ENCODE assay signal across 21 cellular contexts in the genomic region with DNA sequence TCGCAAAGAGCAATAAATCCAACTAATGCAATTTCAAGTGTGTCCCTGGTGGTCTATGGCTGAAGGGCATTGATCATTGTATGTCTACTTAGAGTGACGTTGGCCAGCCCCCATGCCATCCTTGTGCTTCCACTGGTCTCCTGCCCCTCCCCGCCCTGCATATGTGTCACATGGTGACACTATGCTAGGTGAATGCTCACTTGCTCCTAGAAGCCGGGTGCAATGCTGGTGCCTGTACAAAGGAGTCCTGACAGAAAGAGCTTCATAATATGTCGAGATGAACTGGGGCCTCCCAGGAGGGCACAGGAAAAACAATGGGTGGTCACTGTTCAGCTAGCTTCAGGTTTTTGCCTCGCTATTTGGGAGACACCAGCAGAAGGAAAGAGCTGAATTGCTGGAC. TPM values are rescaled to one million over a fixed set of nuclear protein-coding genes. Genes with fewer than 3 reads are reported as not detected.
DNase-seq lines count a peak whose midpoint lies in the region; ATAC-seq and TF ChIP-seq lines count a peak whose summit lies in the region.
"Had no signal": no experiment of that assay in that cellular context is flagged by ENCODE, and none has a peak within 500 bp of the region (broad histone marks: within the 10 kb centered on the region; RNA-seq: fewer than 3 reads in every experiment).

No MANE protein-coding gene starts in this region.

- no peak overlapping the region for H3K4me3 ChIP-seq in uterus
- H3K4me3 ChIP-seq: ascending aorta, GM23248, hepatocyte, lung, prostate gland, testis had no signal

- no peaks in the 10 kb centered on the region for H3K27me3 ChIP-seq in uterus
- H3K27me3 ChIP-seq: ascending aorta, testis had no signal

- CTCF ChIA-PET in activated CD8-positive, alpha-beta T cell treated with anti-CD3 and anti-CD28 coated beads, Interleukin-2, amount 10 ng/mL, durations not matched to agents 7 days and 5 days (lab: Charles Lee) = interaction anchor here (1.1 to 24.0 kb wide), 5 partner anchors 13 to 145 kb away, joined by 4 to 397 read pairs (median 26); a partner anchor contains a TSS

- peak overlapping the region; percentile 71 for H3K27ac Mint-ChIP-seq in activated CD8-positive, alpha-beta T cell treated with anti-CD3 and anti-CD28 coated beads, Interleukin-2, amount 10 ng/mL, durations not matched to agents 7 days and 5 days
- peak overlapping the region; percentile 21 to 94 for H3K27ac Mint-ChIP-seq in effector memory CD8-positive, alpha-beta T cell

- no peaks in the 10 kb centered on the region for H3K36me3 ChIP-seq in uterus
- H3K36me3 ChIP-seq: ascending aorta, prostate gland had no signal

- TF ChIP-seq CTCF in uterus (IDR thresholded peaks at IDR 0.05) = no peak

- H3K9me3 Mint-ChIP-seq in activated CD8-positive, alpha-beta T cell treated with anti-CD3 and anti-CD28 coated beads, Interleukin-2, amount 10 ng/mL, durations not matched to agents 7 days and 5 days (ENCODE audit: insufficient read depth) = no peaks in the 10 kb centered on the region
- no peaks in the 10 kb centered on the region for H3K9me3 Mint-ChIP-seq in effector memory CD8-positive, alpha-beta T cell

- no peak overlapping the region for H3K4me3 Mint-ChIP-seq in activated CD8-positive, alpha-beta T cell treated with anti-CD3 and anti-CD28 coated beads, Interleukin-2, amount 10 ng/mL, durations not matched to agents 7 days and 5 days
- no peak overlapping the region for H3K4me3 Mint-ChIP-seq in effector memory CD8-positive, alpha-beta T cell

- POLR2A ChIA-PET in activated CD8-positive, alpha-beta T cell treated with anti-CD3 and anti-CD28 coated beads, Interleukin-2, amount 10 ng/mL, durations not matched to agents 7 days and 5 days (lab: Charles Lee) = interaction anchor here (2.3 to 6.1 kb wide), 3 partner anchors 12 to 39 kb away, joined by 11 to 90 read pairs (median 19); a partner anchor contains a TSS

- no peaks in the 10 kb centered on the region for H3K27me3 Mint-ChIP-seq in activated CD8-positive, alpha-beta T cell treated with anti-CD3 and anti-CD28 coated beads, Interleukin-2, amount 10 ng/mL, durations not matched to agents 7 days and 5 days (ENCODE audit: low read depth)
- no peaks in the 10 kb centered on the region for H3K27me3 Mint-ChIP-seq in effector memory CD8-positive, alpha-beta T cell

- peak; percentile 52 for DNase-seq in activated CD8-positive, alpha-beta memory T cell treated with anti-CD3 and anti-CD28 coated beads for 24 hours
- no peak for DNase-seq in activated CD8-positive, alpha-beta memory T cell treated with anti-CD3 and anti-CD28 coated beads, Interleukin-2, amount 50 U/mL, for 4 hours
- DNase-seq in activated CD8-positive, alpha-beta T cell treated with anti-CD3 and anti-CD28 coated beads, Interleukin-2, amount 10 ng/mL, durations not matched to agents 7 days and 5 days = peak; percentile 18
- no peak for DNase-seq in effector memory CD8-positive, alpha-beta T cell
- peak; percentile 8 for DNase-seq in stimulated activated naive CD8-positive, alpha-beta T cell treated with anti-CD3 and anti-CD28 coated beads, Interleukin-15, Interleukin-2, amounts not matched to agents 100 U/mL and 50 U/mL, for 24 hours
- DNase-seq in UCSD-AML1 (lab: John Stamatoyannopoulos, UW; ENCODE audit: unreplicated experiment) = no peak
- DNase-seq in cardiac septum (ENCODE audit: low spot score) = no peak
- no peak for DNase-seq in uterus
- DNase-seq: activated CD4-positive, CD25-positive, alpha-beta regulatory T cell; DMS79 treated with DMSO at 0.1 percent for 48 hours; GM23248; NCI-H524 treated with DMSO at 0.1 percent for 48 hours; small intestine; stimulated activated CD4-positive, alpha-beta T cell treated with anti-CD3 and anti-CD28 coated beads, Interleukin-4, amount 100 ng/mL, for 4 hours; SW 1271; testis had no signal

- H3K4me1 ChIP-seq in uterus = no peaks in the 10 kb centered on the region
- H3K4me1 ChIP-seq: prostate gland had no signal

- H3K27ac ChIP-seq in uterus = no peak overlapping the region
- H3K27ac ChIP-seq: ascending aorta, GM23248, hepatocyte, prostate gland, testis had no signal

- H3K4me1 Mint-ChIP-seq in activated CD8-positive, alpha-beta T cell treated with anti-CD3 and anti-CD28 coated beads, Interleukin-2, amount 10 ng/mL, durations not matched to agents 7 days and 5 days (ENCODE audit: low read depth) = peaks cover 85% of the 10 kb centered on the region
- H3K4me1 Mint-ChIP-seq in effector memory CD8-positive, alpha-beta T cell (ENCODE audit: low read depth in 2 of 2) = peaks cover 23 to 35% of the 10 kb centered on the region in 2 donors

- no peaks in the 10 kb centered on the region for H3K9me3 ChIP-seq in uterus
- H3K9me3 ChIP-seq: ascending aorta, prostate gland, testis had no signal

- TF ChIP-seq POLR2A in uterus (IDR thresholded peaks at IDR 0.05) = no peak

- no peak for ATAC-seq in activated CD8-positive, alpha-beta T cell treated with anti-CD3 and anti-CD28 coated beads, Interleukin-2, amount 10 ng/mL, durations not matched to agents 7 days and 5 days
- ATAC-seq in effector memory CD8-positive, alpha-beta T cell (replicated peaks) = no peak
- ATAC-seq in stimulated activated naive CD8-positive, alpha-beta T cell treated with anti-CD3 and anti-CD28 coated beads, Interleukin-15, Interleukin-2, amounts not matched to agents 100 U/mL and 50 U/mL, for 24 hours = no peak
- ATAC-seq: Right ventricle myocardium inferior had no signal

- H3K36me3 Mint-ChIP-seq in activated CD8-positive, alpha-beta T cell treated with anti-CD3 and anti-CD28 coated beads, Interleukin-2, amount 10 ng/mL, durations not matched to agents 7 days and 5 days (ENCODE audit: low read depth) = no peaks in the 10 kb centered on the region
- H3K36me3 Mint-ChIP-seq in effector memory CD8-positive, alpha-beta T cell (ENCODE audit: insufficient read depth) = peaks cover 4% of the 10 kb centered on the region

- intact Hi-C loops in cardiac septum (cut with DNase I) = loop anchor here (10.0 kb wide), 1 partner anchor 392 kb away; no protein-coding TSS in a partner anchor
- intact Hi-C loops in uterus (cut with DNase I; ENCODE audit: low total_unique reads) = no loop called here

RNA-seq across cellular contexts. Expression of a gene that starts 5.9 kb away (rescaled TPM):
- 10 to 100 TPM; 71.9 to 73.2 TPM for total RNA-seq in activated CD8-positive, alpha-beta T cell treated with anti-CD3 and anti-CD28 coated beads, Interleukin-2, amount 10 ng/mL, durations not matched to agents 7 days and 5 days
- total RNA-seq in cardiac septum = 0.54 TPM
- total RNA-seq in uterus = 1 to 10 TPM in 1 of 4 donors, under 1 TPM in 2, not detected in 1; 0.14 to 3.0 (median 0.29) TPM

RNA-seq across cellular contexts. Expression of a gene that starts 18.7 kb away (rescaled TPM):
- total RNA-seq in activated CD8-positive, alpha-beta T cell treated with anti-CD3 and anti-CD28 coated beads, Interleukin-2, amount 10 ng/mL, durations not matched to agents 7 days and 5 days = 1,000 to 10,000 TPM; 4,520 to 4,885 TPM
- total RNA-seq in cardiac septum (452 TPM), uterus (1,000 to 10,000 TPM in 3 of 4 donors, 100 to 1,000 TPM in 1; 693 to 2,974 (median 1,499) TPM)

Comparison
In these comparisons a context has a peak if more than half of its experiments do, and no peak if none do; other contexts are left out.
1. DNase-seq: peak in activated CD8-positive, alpha-beta memory T cell treated with anti-CD3 and anti-CD28 coated beads for 24 hours (single experiment), activated CD8-positive, alpha-beta T cell treated with anti-CD3 and anti-CD28 coated beads, Interleukin-2, amount 10 ng/mL, durations not matched to agents 7 days and 5 days (single experiment) and stimulated activated naive CD8-positive, alpha-beta T cell treated with anti-CD3 and anti-CD28 coated beads, Interleukin-15, Interleukin-2, amounts not matched to agents 100 U/mL and 50 U/mL, for 24 hours (single experiment); none in activated CD8-positive, alpha-beta memory T cell treated with anti-CD3 and anti-CD28 coated beads, Interleukin-2, amount 50 U/mL, for 4 hours (single experiment), effector memory CD8-positive, alpha-beta T cell (0 of 3), UCSD-AML1 (single experiment), cardiac septum (single experiment) and uterus (0 of 2).
2. RNA of a gene that starts 5.9 kb away (total RNA-seq): 71.9 to 73.2 TPM in activated CD8-positive, alpha-beta T cell treated with anti-CD3 and anti-CD28 coated beads, Interleukin-2, amount 10 ng/mL, durations not matched to agents 7 days and 5 days; 0.54 TPM in cardiac septum (single experiment) and 0.14 to 3.0 TPM in uterus; every median in the first group is over 10 times any median in the second.